In the genomic region with DNA sequence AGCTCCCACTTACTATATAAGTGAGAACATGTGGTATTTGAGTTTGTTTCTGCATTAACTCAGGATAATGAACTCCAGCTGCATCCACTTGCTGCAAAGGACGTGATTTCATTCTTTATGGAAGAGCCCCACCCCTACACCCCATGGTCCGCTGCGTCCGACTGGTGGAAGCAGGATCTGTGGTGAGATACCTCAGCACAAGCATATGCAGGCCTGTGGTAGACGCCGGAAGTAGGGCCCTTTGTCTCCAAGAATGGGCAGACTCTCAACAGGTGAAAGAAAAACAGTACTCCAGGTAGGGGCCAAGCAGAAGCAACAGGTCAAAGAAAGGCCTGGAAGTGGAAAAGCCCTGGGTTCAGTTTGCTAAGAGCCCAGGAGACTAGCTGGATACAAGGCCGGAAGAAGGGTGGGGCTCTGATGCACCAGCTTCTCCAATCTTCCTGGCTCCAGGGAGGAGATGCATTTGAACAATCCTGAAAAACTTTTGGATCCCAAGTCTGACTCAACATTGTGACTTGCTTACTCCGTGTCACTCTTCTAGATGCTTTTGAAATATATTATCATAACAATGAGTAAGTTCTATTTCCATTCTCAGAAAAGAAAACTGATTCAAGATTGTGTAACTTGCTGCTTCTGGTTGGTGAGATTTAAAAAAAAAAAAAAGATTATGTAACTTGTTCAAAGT, we compare ENCODE assay signal across 9 cellular contexts. TPM values are rescaled to one million over a fixed set of nuclear protein-coding genes. Genes with fewer than 3 reads are reported as not detected.
DNase-seq lines count a peak whose midpoint lies in the region; ATAC-seq and TF ChIP-seq lines count a peak whose summit lies in the region.
"Had no signal": no experiment of that assay in that cellular context is flagged by ENCODE, and none has a peak within 500 bp of the region (broad histone marks: within the 10 kb centered on the region; RNA-seq: fewer than 3 reads in every experiment).

No MANE protein-coding gene starts in this region.

- no peak overlapping the region for H2AFZ ChIP-seq in ACC112 (ENCODE audit: low read length, unreplicated experiment)

- H3K4me3 ChIP-seq in ACC112 (ENCODE audit: low read depth, low read length): no peak overlapping the region
- H3K4me3 ChIP-seq in HEK293 (ENCODE audit: low read depth, low read length): no peak overlapping the region
- H3K4me3 ChIP-seq in adrenal gland: no peak overlapping the region

- H3K9me3 ChIP-seq in HEK293 (ENCODE audit: control insufficient read depth, insufficient read depth, low read depth, low read length): no peaks in the 10 kb centered on the region
- H3K9me3 ChIP-seq in adrenal gland (replicated peaks in 1 of 3): no peaks in the 10 kb centered on the region

- H3K27me3 ChIP-seq in ACC112 (ENCODE audit: insufficient read depth, low read length): no peaks in the 10 kb centered on the region
- no peaks in the 10 kb centered on the region for H3K27me3 ChIP-seq in adrenal gland

- H3K27ac Mint-ChIP-seq in nephron progenitor cell: no peak overlapping the region
- H3K27ac Mint-ChIP-seq: activated B cell treated with CpG ODN at 0.5 μM for 24 hours had no signal

- TF ChIP-seq CTCF in HEK293 (tag by site-specific recombination; IDR thresholded peaks at IDR 0.05) (no peak), adrenal gland (IDR thresholded peaks at IDR 0.05) (no peak), nephron progenitor cell (IDR thresholded peaks at IDR 0.05) (no peak)

- H3K27me3 Mint-ChIP-seq in nephron progenitor cell (ENCODE audit: low read depth, poor library complexity): peaks cover 4% of the 10 kb centered on the region
- H3K27me3 Mint-ChIP-seq: activated B cell treated with CpG ODN at 0.5 μM for 24 hours had no signal

- ATAC-seq in left lobe of liver (no peak), HG02588 (IDR thresholded peaks at IDR 0.05; ENCODE audit: unreplicated experiment) (no peak)

- DNase-seq in adrenal gland (peak in 6 of 7 donors; percentile 50 to 75 (median 59)), left lobe of liver (ENCODE audit: low spot score) (peak; percentile 35), NCI-H1436 treated with DMSO at 0.1 percent for 48 hours (lab: John Stamatoyannopoulos, UW) (no peak), GM19240 (ENCODE audit: insufficient read length, low spot score) (no peak), nephron progenitor cell (no peak)
- DNase-seq: activated B cell treated with CpG ODN at 0.5 μM for 24 hours had no signal

- WGBS in adrenal gland, 4 donors: 61 to 73% (median 67%) methylated on average over 8 of the region's 8 CpGs

- H3K36me3 Mint-ChIP-seq in nephron progenitor cell (ENCODE audit: low read depth): peaks cover 32% of the 10 kb centered on the region

- peaks cover 9% of the 10 kb centered on the region; the same call in 1 of the 2 replicates for H3K36me3 ChIP-seq in ACC112 (ENCODE audit: insufficient read depth, low read length)
- H3K36me3 ChIP-seq in HEK293 (ENCODE audit: control insufficient read depth in 2 of 2, insufficient read depth in 1 of 2, low read length in 2 of 2): no peaks in the 10 kb centered on the region
- H3K36me3 ChIP-seq in adrenal gland (replicated peaks in 1 of 2): no peaks in the 10 kb centered on the region

- intact Hi-C loops in adrenal gland (cut with DNase I): no loop called here

- H3K4me1 ChIP-seq in ACC112 (ENCODE audit: control insufficient read depth, insufficient read depth, low read length, unreplicated experiment): peaks cover 36% of the 10 kb centered on the region
- no peaks in the 10 kb centered on the region for H3K4me1 ChIP-seq in HEK293 (ENCODE audit: control insufficient read depth, insufficient read depth, low read length)
- H3K4me1 ChIP-seq in adrenal gland (replicated peaks in 1 of 2): peaks cover 5 to 10% of the 10 kb centered on the region in 2 donors

- CTCF ChIA-PET in HEK293 (lab: Yijun Ruan, JAX): interaction anchor here (0.7 kb wide), 1 partner anchor 8 kb away, joined by 5 read pairs; no protein-coding TSS in a partner anchor

- POLR2A ChIA-PET in HEK293 (lab: Yijun Ruan, JAX): no interaction called here

- H3K4me1 Mint-ChIP-seq in nephron progenitor cell: peaks cover 40% of the 10 kb centered on the region

- no peak for TF ChIP-seq POLR2A in adrenal gland (IDR thresholded peaks at IDR 0.05)

- peak overlapping the region; percentile 81 for H3K27ac ChIP-seq in ACC112 (ENCODE audit: low read depth, low read length)
- no peak overlapping the region for H3K27ac ChIP-seq in HEK293 (ENCODE audit: extremely low read depth, low read depth, low read length)
- H3K27ac ChIP-seq in adrenal gland: peak overlapping the region in 4 of 5 donors; percentile 62 to 89 (median 74)

- H3K9me3 Mint-ChIP-seq in nephron progenitor cell: peaks cover 48% of the 10 kb centered on the region
- H3K9me3 Mint-ChIP-seq: activated B cell treated with CpG ODN at 0.5 μM for 24 hours had no signal

- peaks cover 18% of the 10 kb centered on the region for H3K79me2 ChIP-seq in ACC112 (ENCODE audit: control insufficient read depth, insufficient read depth, low read length, unreplicated experiment)

- H3K4me3 Mint-ChIP-seq in nephron progenitor cell: no peak overlapping the region

TF ChIP-seq in HEK293, 187 proteins besides CTCF, POLR2A, EP300 and RAD21:
- no peak for TF ChIP-seq ZNF660 (tag by site-specific recombination; IDR thresholded peaks at IDR 0.05)
- TF ChIP-seq ZNF292 (tag by site-specific recombination; IDR thresholded peaks at IDR 0.05; ENCODE audit: borderline replicate concordance, low read depth): no peak
- TF ChIP-seq SCRT1 (tag by site-specific recombination; IDR thresholded peaks at IDR 0.05; ENCODE audit: borderline replicate concordance): peak; percentile 68
- no peak for TF ChIP-seq ZNF311 (tag by site-specific recombination; IDR thresholded peaks at IDR 0.05; ENCODE audit: borderline replicate concordance)
- peak; percentile 81 for TF ChIP-seq SCRT2 (tag by site-specific recombination; IDR thresholded peaks at IDR 0.05)
- no peak for TF ChIP-seq ZNF658 (tag by site-specific recombination; IDR thresholded peaks at IDR 0.05)

RNA-seq across cellular contexts. Expression of a gene that starts 30.4 kb away (rescaled TPM):
- total RNA-seq in adrenal gland (1,000 to 10,000 TPM in 3 of 8 donors, 100 to 1,000 TPM in 4, 10 to 100 TPM in 1; 64.3 to 1,661 (median 335) TPM), left lobe of liver (766 TPM)
- polyA plus RNA-seq in adrenal gland: 1,000 to 10,000 TPM in 2 of 3 donors, 100 to 1,000 TPM in 1; 216 to 6,838 (median 2,645) TPM

RNA-seq across cellular contexts. Expression of a gene that starts 45.9 kb away (rescaled TPM):
- total RNA-seq in adrenal gland: over 10,000 TPM in 5 of 8 donors, 1,000 to 10,000 TPM in 3; 5,921 to 17,143 (median 10,900) TPM
- 1,000 to 10,000 TPM in 1 of 3 donors, 100 to 1,000 TPM in 2; 237 to 9,519 (median 973) TPM for polyA plus RNA-seq in adrenal gland
- total RNA-seq in left lobe of liver: 2,761 TPM

Comparison
In these comparisons a context has a peak if more than half of its experiments do, and no peak if none do; other contexts are left out.
1. DNase-seq: peak in adrenal gland (6 of 7) and left lobe of liver (single experiment); none in NCI-H1436 treated with DMSO at 0.1 percent for 48 hours (single experiment), GM19240 (single experiment) and nephron progenitor cell (single experiment).